ENCODE assay signal across 4 cellular contexts in the genomic region with DNA sequence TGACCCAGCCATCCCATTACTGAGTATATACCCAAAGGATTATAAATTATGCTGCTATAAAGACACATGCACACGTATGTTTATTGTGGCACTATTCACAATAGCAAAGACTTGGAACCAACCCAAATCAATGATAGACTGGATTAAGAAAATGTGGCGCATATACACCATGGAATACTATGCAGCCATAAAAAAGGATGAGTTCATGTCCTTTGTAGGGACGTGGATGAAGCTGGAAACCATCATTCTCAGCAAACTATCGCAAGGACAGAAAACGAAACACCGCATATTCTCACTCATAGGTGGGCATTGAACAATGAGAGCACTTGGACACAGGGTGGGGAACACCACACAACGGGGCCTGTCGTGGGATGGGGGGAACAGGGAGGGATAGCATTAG. TPM values are rescaled to one million over a fixed set of nuclear protein-coding genes. Genes with fewer than 3 reads are reported as not detected.
"Had no signal": no experiment of that assay in that cellular context is flagged by ENCODE, and none has a peak within 500 bp of the region (broad histone marks: within the 10 kb centered on the region; RNA-seq: fewer than 3 reads in every experiment).

No MANE protein-coding gene starts in this region.

RNA-seq across cellular contexts. Expression of gene CFAP57, which starts 36.1 kb away (rescaled TPM):
- total RNA-seq: left lobe of liver; left ventricle myocardium superior; naive thymus-derived CD8-positive, alpha-beta T cell; spleen had no signal
